8 cellular contexts compared by ENCODE assay signal in genomic region chr19:8391274-8392016, GRCh38. TPM values are rescaled to one million over a fixed set of nuclear protein-coding genes. Genes with fewer than 3 reads are reported as not detected.
DNase-seq lines count a peak whose midpoint lies in the region; TF ChIP-seq lines count a peak whose summit lies in the region.

No MANE protein-coding gene starts in this region.

- no peaks in the 10 kb centered on the region for H3K27me3 Mint-ChIP-seq in activated naive CD4-positive, alpha-beta T cell treated with anti-CD3 and anti-CD28 coated beads for 36 hours (ENCODE audit: low read depth)

- H4K91ac ChIP-seq in mesenchymal stem cell (ENCODE audit: low read length): peak overlapping the region; percentile 6

- H3K36me3 Mint-ChIP-seq in activated naive CD4-positive, alpha-beta T cell treated with anti-CD3 and anti-CD28 coated beads for 36 hours (ENCODE audit: low read depth): peaks cover 4% of the 10 kb centered on the region

- no peak overlapping the region for H3K23ac ChIP-seq in mesenchymal stem cell (ENCODE audit: low read length in 2 of 2)

- in situ Hi-C loops in astrocyte of the cerebellum (cut with HindIII; ENCODE audit: low sequenced_read_pairs) (no loop called here), KBM-7 (cut with MboI; ENCODE audit: low pct_unique_long_range_greater_than_20kb, low sequenced_read_pairs) (no loop called here)

- no peak overlapping the region for H2BK15ac ChIP-seq in mesenchymal stem cell (ENCODE audit: low read depth, poor library complexity, severe bottlenecking)

- TF ChIP-seq CTCF in astrocyte of the cerebellum (IDR thresholded peaks at IDR 0.05; ENCODE audit: low read depth, low read length, missing control alignments) (no peak), tibial nerve (IDR thresholded peaks at IDR 0.05) (no peak)

- peak overlapping the region; percentile 39 for H3K4me2 ChIP-seq in mesenchymal stem cell (ENCODE audit: low read length, poor library complexity, severe bottlenecking)

- no peak overlapping the region for H3K18ac ChIP-seq in mesenchymal stem cell (ENCODE audit: low read depth in 1 of 2, low read length in 2 of 2)

- no peak overlapping the region for H3K14ac ChIP-seq in mesenchymal stem cell (ENCODE audit: low read length in 2 of 2)

- peak overlapping the region; percentile 65 for H3K4me3 ChIP-seq in astrocyte of the cerebellum (ENCODE audit: low read depth, low read length)
- H3K4me3 ChIP-seq in mesenchymal stem cell (ENCODE audit: insufficient read depth in 1 of 2, low read depth in 1 of 2, low read length in 2 of 2): peak overlapping the region in 1 of 2 experiments; percentile 68
- H3K4me3 ChIP-seq in tibial nerve: peak overlapping the region in 3 of 4 donors; percentile 45 to 100 (median 99)

- 90% methylated on average over 21 of the region's 21 CpGs for WGBS in mesenchymal stem cell
- WGBS in tibial nerve, 2 donors: 71 to 72% methylated on average over 16 to 17 of the region's 21 CpGs

- H3K27me3 ChIP-seq in mesenchymal stem cell (ENCODE audit: control insufficient read depth in 1 of 2, insufficient read depth in 1 of 2, low read length in 2 of 2): no peaks in the 10 kb centered on the region
- H3K27me3 ChIP-seq in tibial nerve: no peaks in the 10 kb centered on the region

- peaks cover 10% of the 10 kb centered on the region for H3K79me1 ChIP-seq in mesenchymal stem cell (replicated peaks; ENCODE audit: low read length, poor library complexity, severe bottlenecking)

- H2BK120ac ChIP-seq in mesenchymal stem cell (ENCODE audit: low read depth, low read length): no peak overlapping the region

- no peak for TF ChIP-seq EP300 in tibial nerve (IDR thresholded peaks at IDR 0.05)

- H3K9me3 Mint-ChIP-seq in activated naive CD4-positive, alpha-beta T cell treated with anti-CD3 and anti-CD28 coated beads for 36 hours: no peaks in the 10 kb centered on the region

- H3K4me1 Mint-ChIP-seq in activated naive CD4-positive, alpha-beta T cell treated with anti-CD3 and anti-CD28 coated beads for 36 hours (ENCODE audit: low read depth): peaks cover 30% of the 10 kb centered on the region

- no peak overlapping the region for H4K8ac ChIP-seq in mesenchymal stem cell (ENCODE audit: low read length)

- peaks cover 39% of the 10 kb centered on the region for H3K4me1 ChIP-seq in mesenchymal stem cell (ENCODE audit: control insufficient read depth, insufficient read depth, low read depth, low read length)
- peaks cover 0 to 61% (median 50%) of the 10 kb centered on the region in 4 donors for H3K4me1 ChIP-seq in tibial nerve

- no peak overlapping the region for H3K4ac ChIP-seq in mesenchymal stem cell (ENCODE audit: low read depth in 1 of 2, low read length in 2 of 2)

- DNase-seq in activated naive CD4-positive, alpha-beta T cell treated with anti-CD3 and anti-CD28 coated beads for 36 hours: no peak
- no peak for DNase-seq in activated naive CD4-positive, alpha-beta T cell treated with Interleukin-2 at 50 U/mL for 16 hours
- DNase-seq in astrocyte of the cerebellum (ENCODE audit: low read depth): no peak
- no peak for DNase-seq in mesenchymal stem cell
- no peak for DNase-seq in tibial nerve (ENCODE audit: low spot score in 2 of 2)
- DNase-seq in globus pallidus (ENCODE audit: low spot score): no peak
- no peak for DNase-seq in NAMALWA (ENCODE audit: low spot score)
- DNase-seq in KBM-7: no peak

- H2BK12ac ChIP-seq in mesenchymal stem cell (ENCODE audit: low read length in 2 of 2): peak overlapping the region in 1 of 2 experiments; percentile 40

- H3K9me3 ChIP-seq in mesenchymal stem cell (ENCODE audit: control insufficient read depth, low read length) (no peaks in the 10 kb centered on the region), tibial nerve (no peaks in the 10 kb centered on the region)

- CTCF ChIA-PET in activated naive CD4-positive, alpha-beta T cell treated with anti-CD3 and anti-CD28 coated beads for 36 hours (lab: Charles Lee): interaction anchor here (0.6 to 6.6 kb wide), 4 partner anchors 22 to 138 kb away, joined by 3 to 41 read pairs (median 4); partner anchors contain the start of gene MARCHF2

- peak overlapping the region; percentile 47 for H3K9ac ChIP-seq in mesenchymal stem cell (ENCODE audit: low read length)

- H3K4me3 Mint-ChIP-seq in activated naive CD4-positive, alpha-beta T cell treated with anti-CD3 and anti-CD28 coated beads for 36 hours: peak overlapping the region; percentile 1

- intact Hi-C loops in activated naive CD4-positive, alpha-beta T cell treated with anti-CD3 and anti-CD28 coated beads for 36 hours (cut with micrococcal nuclease): loop anchor here (5.0 kb wide), 1 partner anchor 124 kb away; no protein-coding TSS in a partner anchor

- H2BK5ac ChIP-seq in mesenchymal stem cell (ENCODE audit: low read depth, low read length, poor library complexity, severe bottlenecking): no peak overlapping the region

- H3K27ac Mint-ChIP-seq in activated naive CD4-positive, alpha-beta T cell treated with anti-CD3 and anti-CD28 coated beads for 36 hours: peak overlapping the region; percentile 78

- H3K36me3 ChIP-seq in mesenchymal stem cell (ENCODE audit: control insufficient read depth in 1 of 2, insufficient read depth in 2 of 2, low read depth in 1 of 2, low read length in 2 of 2) (peaks cover 6 to 31% of the 10 kb centered on the region in 2 experiments), tibial nerve (peaks cover 0 to 11% (median 0%) of the 10 kb centered on the region in 3 donors)

- peak overlapping the region; percentile 3 for H2AK5ac ChIP-seq in mesenchymal stem cell (ENCODE audit: low read length, severe bottlenecking)

- H3K27ac ChIP-seq in mesenchymal stem cell (ENCODE audit: low read length, poor library complexity, severe bottlenecking) (peak overlapping the region; percentile 0), tibial nerve (peak overlapping the region; percentile 100)

- no peak overlapping the region for H2AFZ ChIP-seq in mesenchymal stem cell (ENCODE audit: low read depth, low read length)

- no peak for TF ChIP-seq POLR2A in tibial nerve (IDR thresholded peaks at IDR 0.05)

RNA-seq across cellular contexts. Expression of gene RAB11B, which starts 1.3 kb away (rescaled TPM):
- total RNA-seq in activated naive CD4-positive, alpha-beta T cell treated with anti-CD3 and anti-CD28 coated beads for 36 hours: 10 to 100 TPM; 61.9 to 69.6 TPM
- 90.1 TPM for polyA plus RNA-seq in mesenchymal stem cell (2013, experiment 1 of 2)
- polyA plus RNA-seq in mesenchymal stem cell (2013, experiment 2 of 2): 92.4 TPM
- total RNA-seq in tibial nerve: 100 to 1,000 TPM in 1 of 4 donors, 10 to 100 TPM in 3; 35.6 to 147 (median 68.9) TPM

RNA-seq across cellular contexts. Expression of gene MARCHF2, which starts 21.7 kb away (rescaled TPM):
- total RNA-seq in activated naive CD4-positive, alpha-beta T cell treated with anti-CD3 and anti-CD28 coated beads for 36 hours: 10 to 100 TPM in 1 of 2 experiments, 1 to 10 TPM in 1; 9.2 to 10.3 TPM
- 42.1 TPM for polyA plus RNA-seq in mesenchymal stem cell (2013, experiment 1 of 2)
- 39.4 TPM for polyA plus RNA-seq in mesenchymal stem cell (2013, experiment 2 of 2)
- total RNA-seq in tibial nerve: 100 to 1,000 TPM; 149 to 242 (median 184) TPM

RNA-seq across cellular contexts. Expression of gene ANGPTL4, which starts 27.5 kb away (rescaled TPM):
- total RNA-seq in activated naive CD4-positive, alpha-beta T cell treated with anti-CD3 and anti-CD28 coated beads for 36 hours: not detected
- polyA plus RNA-seq in mesenchymal stem cell (2013, experiment 1 of 2): 48.8 TPM
- 48.5 TPM for polyA plus RNA-seq in mesenchymal stem cell (2013, experiment 2 of 2)
- total RNA-seq in tibial nerve: 100 to 1,000 TPM in 1 of 4 donors, 10 to 100 TPM in 3; 52.2 to 256 (median 75.6) TPM

RNA-seq across cellular contexts. Expression of gene KANK3, which starts 48.4 kb away (rescaled TPM):
- total RNA-seq in activated naive CD4-positive, alpha-beta T cell treated with anti-CD3 and anti-CD28 coated beads for 36 hours: under 1 TPM; 0.17 to 0.36 TPM
- polyA plus RNA-seq in mesenchymal stem cell (2013, experiment 1 of 2): 0.14 TPM
- polyA plus RNA-seq in mesenchymal stem cell (2013, experiment 2 of 2): 0.23 TPM
- 10 to 100 TPM; 13.8 to 34.8 (median 20.1) TPM for total RNA-seq in tibial nerve

RNA-seq across cellular contexts. Expression of gene HNRNPM, which starts 53.3 kb away (rescaled TPM):
- total RNA-seq in activated naive CD4-positive, alpha-beta T cell treated with anti-CD3 and anti-CD28 coated beads for 36 hours: 100 to 1,000 TPM; 151 to 169 TPM
- 84.5 TPM for polyA plus RNA-seq in mesenchymal stem cell (2013, experiment 1 of 2)
- polyA plus RNA-seq in mesenchymal stem cell (2013, experiment 2 of 2): 82.9 TPM
- 100 to 1,000 TPM; 139 to 251 (median 164) TPM for total RNA-seq in tibial nerve

Comparison
In these comparisons a context has a peak if more than half of its experiments do, and no peak if none do; other contexts are left out.
1. RNA of gene MARCHF2, which starts 21.7 kb away (total RNA-seq): 149 to 242 TPM in tibial nerve; 9.2 to 10.3 TPM in activated naive CD4-positive, alpha-beta T cell treated with anti-CD3 and anti-CD28 coated beads for 36 hours; every median in the first group is over 10 times any median in the second.
2. RNA of gene ANGPTL4, which starts 27.5 kb away (total RNA-seq): 52.2 to 256 TPM in tibial nerve; not detected in activated naive CD4-positive, alpha-beta T cell treated with anti-CD3 and anti-CD28 coated beads for 36 hours; every median in the first group is over 10 times any median in the second.